23 cellular contexts compared by ENCODE assay signal in genomic region chr13:40148742-40149141, GRCh38.
DNase-seq lines count a peak whose midpoint lies in the region; ATAC-seq and TF ChIP-seq lines count a peak whose summit lies in the region.
"Had no signal": no experiment of that assay in that cellular context is flagged by ENCODE, and none has a peak within 500 bp of the region (broad histone marks: within the 10 kb centered on the region; RNA-seq: fewer than 3 reads in every experiment).

No MANE protein-coding gene starts in this region.

- no peak for ATAC-seq in activated naive CD8-positive, alpha-beta T cell treated with anti-CD3 and anti-CD28 coated beads, Interleukin-2, amount 50 U/mL, for 24 hours
- no peak for ATAC-seq in naive thymus-derived CD4-positive, alpha-beta T cell
- no peak for ATAC-seq in HG03571 (IDR thresholded peaks at IDR 0.05; ENCODE audit: unreplicated experiment)

- TF ChIP-seq CTCF in tibial artery (IDR thresholded peaks at IDR 0.05): no peak

- DNase-seq in activated naive CD4-positive, alpha-beta T cell treated with anti-CD3 and anti-CD28 coated beads, Interleukin-2, amount 50 U/mL, for 16 hours: no peak
- DNase-seq in activated naive CD8-positive, alpha-beta T cell treated with anti-CD3 and anti-CD28 coated beads, Interleukin-2, amount 50 U/mL, for 24 hours: no peak
- DNase-seq in naive thymus-derived CD4-positive, alpha-beta T cell: no peak
- no peak for DNase-seq in tibial artery
- no peak for DNase-seq in EL
- DNase-seq in T-helper 1 cell: no peak
- DNase-seq: activated CD4-positive, CD25-positive, alpha-beta regulatory T cell; activated CD8-positive, alpha-beta memory T cell treated with anti-CD3 and anti-CD28 coated beads for 24 hours; activated gamma-delta T cell; dorsolateral prefrontal cortex; GOT3; NCI-H2029 treated with DMSO at 0.1 percent for 48 hours; NCI-H510A; right lobe of liver; SJCRH30; upper lobe of left lung had no signal

- peak overlapping the region; percentile 98 for H3K27ac Mint-ChIP-seq in activated naive CD4-positive, alpha-beta T cell treated with anti-CD3 and anti-CD28 coated beads, Interleukin-2, amount 50 U/mL, for 24 hours
- peak overlapping the region; percentile 89 for H3K27ac Mint-ChIP-seq in activated naive CD8-positive, alpha-beta T cell treated with anti-CD3 and anti-CD28 coated beads, Interleukin-2, amount 50 U/mL, for 24 hours
- peak overlapping the region in 8 of 9 donors; percentile 73 to 94 (median 81) for H3K27ac Mint-ChIP-seq in naive thymus-derived CD4-positive, alpha-beta T cell
- H3K27ac Mint-ChIP-seq: IgD-negative memory B cell; T-helper 2 cell treated with Interferon-gamma antibody and Interleukin-4, amounts not matched to agents 5 μg/mL and 100 μg/mL, for 36 hours had no signal

- H3K36me3 ChIP-seq in naive thymus-derived CD4-positive, alpha-beta T cell (ENCODE audit: control insufficient read depth in 2 of 3, insufficient read depth in 3 of 3, low read length in 3 of 3): no peaks in the 10 kb centered on the region
- no peaks in the 10 kb centered on the region for H3K36me3 ChIP-seq in tibial artery
- H3K36me3 ChIP-seq: neutrophil, right lobe of liver, SJCRH30, upper lobe of left lung had no signal

- H3K27me3 ChIP-seq in naive thymus-derived CD4-positive, alpha-beta T cell (ENCODE audit: control insufficient read depth in 2 of 2, insufficient read depth in 2 of 2, low read length in 2 of 2): no peaks in the 10 kb centered on the region
- H3K27me3 ChIP-seq in tibial artery: no peaks in the 10 kb centered on the region
- H3K27me3 ChIP-seq: dorsolateral prefrontal cortex, right lobe of liver, SJCRH30, upper lobe of left lung had no signal

- H3K36me3 Mint-ChIP-seq in activated naive CD4-positive, alpha-beta T cell treated with anti-CD3 and anti-CD28 coated beads, Interleukin-2, amount 50 U/mL, for 24 hours: no peaks in the 10 kb centered on the region
- H3K36me3 Mint-ChIP-seq in activated naive CD8-positive, alpha-beta T cell treated with anti-CD3 and anti-CD28 coated beads, Interleukin-2, amount 50 U/mL, for 24 hours (ENCODE audit: low read depth): no peaks in the 10 kb centered on the region
- peaks cover 0 to 11% (median 0%) of the 10 kb centered on the region in 5 donors for H3K36me3 Mint-ChIP-seq in naive thymus-derived CD4-positive, alpha-beta T cell
- H3K36me3 Mint-ChIP-seq: brain, IgD-negative memory B cell had no signal

- CTCF ChIA-PET in naive thymus-derived CD4-positive, alpha-beta T cell (lab: Charles Lee): no interaction called here

- H3K27ac ChIP-seq in naive thymus-derived CD4-positive, alpha-beta T cell (ENCODE audit: low read depth, low read length): peak overlapping the region; percentile 6
- peak overlapping the region; percentile 62 to 69 for H3K27ac ChIP-seq in tibial artery
- H3K27ac ChIP-seq: C4-2B, neutrophil, SJCRH30 had no signal

- H3K9me3 ChIP-seq in naive thymus-derived CD4-positive, alpha-beta T cell (ENCODE audit: control insufficient read depth in 2 of 3, low read length in 3 of 3): no peaks in the 10 kb centered on the region
- no peaks in the 10 kb centered on the region for H3K9me3 ChIP-seq in tibial artery
- H3K9me3 ChIP-seq: neutrophil, right lobe of liver, SJCRH30, upper lobe of left lung had no signal

- H3K4me3 Mint-ChIP-seq in activated naive CD4-positive, alpha-beta T cell treated with anti-CD3 and anti-CD28 coated beads, Interleukin-2, amount 50 U/mL, for 24 hours: peak overlapping the region; percentile 76
- no peak overlapping the region for H3K4me3 Mint-ChIP-seq in activated naive CD8-positive, alpha-beta T cell treated with anti-CD3 and anti-CD28 coated beads, Interleukin-2, amount 50 U/mL, for 24 hours
- peak overlapping the region in 2 of 10 donors; percentile 45 to 50 for H3K4me3 Mint-ChIP-seq in naive thymus-derived CD4-positive, alpha-beta T cell
- H3K4me3 Mint-ChIP-seq: IgD-negative memory B cell; T-helper 2 cell treated with Interferon-gamma antibody and Interleukin-4, amounts not matched to agents 5 μg/mL and 100 μg/mL, for 36 hours had no signal

- no peaks in the 10 kb centered on the region for H3K9me3 Mint-ChIP-seq in activated naive CD4-positive, alpha-beta T cell treated with anti-CD3 and anti-CD28 coated beads, Interleukin-2, amount 50 U/mL, for 24 hours
- no peaks in the 10 kb centered on the region for H3K9me3 Mint-ChIP-seq in activated naive CD8-positive, alpha-beta T cell treated with anti-CD3 and anti-CD28 coated beads, Interleukin-2, amount 50 U/mL, for 24 hours
- H3K9me3 Mint-ChIP-seq in naive thymus-derived CD4-positive, alpha-beta T cell: peaks cover 0 to 10% (median 0%) of the 10 kb centered on the region in 11 donors
- H3K9me3 Mint-ChIP-seq: IgD-negative memory B cell; T-helper 2 cell treated with Interferon-gamma antibody and Interleukin-4, amounts not matched to agents 5 μg/mL and 100 μg/mL, for 36 hours had no signal

- no peak overlapping the region for H3K4me3 ChIP-seq in naive thymus-derived CD4-positive, alpha-beta T cell (ENCODE audit: low read length)
- no peak overlapping the region for H3K4me3 ChIP-seq in tibial artery
- H3K4me3 ChIP-seq: dorsolateral prefrontal cortex, right lobe of liver, SJCRH30, upper lobe of left lung had no signal

- H3K4me1 ChIP-seq in naive thymus-derived CD4-positive, alpha-beta T cell (ENCODE audit: control insufficient read depth in 2 of 2, insufficient read depth in 2 of 2, low read length in 2 of 2): peaks cover 0 to 29% of the 10 kb centered on the region in 2 donors
- peaks cover 4 to 32% (median 8%) of the 10 kb centered on the region in 4 donors for H3K4me1 ChIP-seq in tibial artery
- H3K4me1 ChIP-seq: SJCRH30 had no signal

- no peaks in the 10 kb centered on the region for H3K27me3 Mint-ChIP-seq in activated naive CD4-positive, alpha-beta T cell treated with anti-CD3 and anti-CD28 coated beads, Interleukin-2, amount 50 U/mL, for 24 hours
- no peaks in the 10 kb centered on the region for H3K27me3 Mint-ChIP-seq in activated naive CD8-positive, alpha-beta T cell treated with anti-CD3 and anti-CD28 coated beads, Interleukin-2, amount 50 U/mL, for 24 hours
- H3K27me3 Mint-ChIP-seq in naive thymus-derived CD4-positive, alpha-beta T cell: no peaks in the 10 kb centered on the region
- H3K27me3 Mint-ChIP-seq: IgD-negative memory B cell had no signal

- POLR2A ChIA-PET in naive thymus-derived CD4-positive, alpha-beta T cell (lab: Charles Lee): interaction anchor here (0.6 kb wide), 1 partner anchor 73 kb away, joined by 4 read pairs; no protein-coding TSS in a partner anchor

- intact Hi-C loops in naive thymus-derived CD4-positive, alpha-beta T cell (cut with micrococcal nuclease): loop anchor here (1.0 to 5.0 kb wide), 4 partner anchors 39 to 58 kb away; no protein-coding TSS in a partner anchor
- intact Hi-C loops in tibial artery (cut with DNase I; ENCODE audit: low total_unique reads): no loop called here

- H3K4me1 Mint-ChIP-seq in activated naive CD4-positive, alpha-beta T cell treated with anti-CD3 and anti-CD28 coated beads, Interleukin-2, amount 50 U/mL, for 24 hours: peaks cover 86% of the 10 kb centered on the region
- H3K4me1 Mint-ChIP-seq in activated naive CD8-positive, alpha-beta T cell treated with anti-CD3 and anti-CD28 coated beads, Interleukin-2, amount 50 U/mL, for 24 hours: peaks cover 75% of the 10 kb centered on the region
- H3K4me1 Mint-ChIP-seq in naive thymus-derived CD4-positive, alpha-beta T cell: peaks cover 33 to 78% (median 68%) of the 10 kb centered on the region in 7 donors
